20 cellular contexts compared by ENCODE assay signal in genomic region chr13:113859311-113860050, GRCh38. TPM values are rescaled to one million over a fixed set of nuclear protein-coding genes. Genes with fewer than 3 reads are reported as not detected.
DNase-seq lines count a peak whose midpoint lies in the region; ATAC-seq and TF ChIP-seq lines count a peak whose summit lies in the region.
"Had no signal": no experiment of that assay in that cellular context is flagged by ENCODE, and none has a peak within 500 bp of the region (broad histone marks: within the 10 kb centered on the region; RNA-seq: fewer than 3 reads in every experiment).

No MANE protein-coding gene starts in this region.

- peak overlapping the region; percentile 73; the same call in 1 of the 2 replicates for H3K14ac ChIP-seq in IMR-90 (replicated peaks; ENCODE audit: low read depth, low read length)

- no peak overlapping the region; the same call in 2 of the 3 replicates for H2BK15ac ChIP-seq in IMR-90 (ENCODE audit: low read depth, low read length)

- no peak overlapping the region for H2BK20ac ChIP-seq in IMR-90 (ENCODE audit: low read depth, low read length)

- H2AK9ac ChIP-seq in IMR-90 (replicated peaks; ENCODE audit: low read depth, low read length, poor library complexity), result peak overlapping the region; percentile 47

- H3K9me3 ChIP-seq in Caco-2, result no peaks in the 10 kb centered on the region
- H3K9me3 ChIP-seq in IMR-90 (ENCODE audit: control insufficient read depth, insufficient read depth, low read length), result no peaks in the 10 kb centered on the region
- H3K9me3 ChIP-seq: heart left ventricle, left lung had no signal

- no peak overlapping the region for H4K91ac ChIP-seq in IMR-90 (ENCODE audit: insufficient read depth, low read depth, low read length)

- H3K27ac ChIP-seq in IMR-90 (ENCODE audit: insufficient read depth, low read length) (peak overlapping the region; percentile 97; the same call in 1 of the 2 replicates), epithelial cell of prostate (peak overlapping the region; percentile 84)
- H3K27ac ChIP-seq: left lung had no signal

- in situ Hi-C loops in IMR-90 (cut with MboI; ENCODE audit: low sequenced_read_pairs), result no loop called here

- peaks cover 21% of the 10 kb centered on the region for H3K4me1 Mint-ChIP-seq in Caco-2 (ENCODE audit: low read depth, unreplicated experiment)
- peaks cover 45% of the 10 kb centered on the region for H3K4me1 Mint-ChIP-seq in nephron progenitor cell

- TF ChIP-seq RAD21 in IMR-90 (IDR thresholded peaks at IDR 0.05; ENCODE audit: low read length), result no peak

- DNase-seq in Caco-2 (no peak), IMR-90 (no peak), epithelial cell of prostate (ENCODE audit: low read depth, low spot score) (no peak), nephron progenitor cell (no peak), NCI-H2081 (lab: John Stamatoyannopoulos, UW) (no peak), DMS153 treated with DMSO at 0.1 percent for 48 hours (lab: John Stamatoyannopoulos, UW; ENCODE audit: unreplicated experiment) (no peak)
- DNase-seq in activated CD4-positive, alpha-beta T cell treated with anti-CD3 and anti-CD28 coated beads for 48 hours, result no peak
- DNase-seq: activated CD4-positive, CD25-positive, alpha-beta regulatory T cell; Calu3; cerebellar nuclear complex; heart left ventricle; KG1; left lung; NCI-H1417 treated with DMSO at 0.1 percent for 48 hours; NCI-H510A; PC-3; stimulated activated naive CD8-positive, alpha-beta T cell treated with anti-CD3 and anti-CD28 coated beads, Interleukin-15, amount 100 ng/mL, for 72 hours; SW 1271 had no signal

- H3K27ac Mint-ChIP-seq in Caco-2 (ENCODE audit: unreplicated experiment) (peak overlapping the region; percentile 65), nephron progenitor cell (no peak overlapping the region)
- H3K27ac Mint-ChIP-seq: stimulated activated naive CD8-positive, alpha-beta T cell treated with anti-CD3 and anti-CD28 coated beads, Interleukin-15, amount 100 ng/mL, for 72 hours had no signal

- BruUV-seq in Caco-2 (replicated peaks; lab: Mats Ljungman, UMichigan) (no TSS peak), IMR-90 (replicated peaks; lab: Mats Ljungman, UMichigan) (no TSS peak)

- 0 out of 2 replicates have a peak overlapping the region, but pooled peaks have one; percentile 30 for H2BK120ac ChIP-seq in IMR-90 (ENCODE audit: low read depth, low read length)

- peak overlapping the region; percentile 39 for H3K23ac ChIP-seq in IMR-90 (ENCODE audit: low read depth, low read length)

- no peaks in the 10 kb centered on the region for H3K27me3 Mint-ChIP-seq in Caco-2 (ENCODE audit: insufficient read depth, unreplicated experiment)
- H3K27me3 Mint-ChIP-seq in nephron progenitor cell (ENCODE audit: low read depth, poor library complexity), result peaks cover 53% of the 10 kb centered on the region

- POLR2A ChIA-PET in Caco-2 (lab: Charles Lee) (no interaction called here), IMR-90 (lab: Charles Lee; ENCODE audit: unreplicated experiment) (no interaction called here)

- H3K9me3 Mint-ChIP-seq in Caco-2 (ENCODE audit: unreplicated experiment) (no peaks in the 10 kb centered on the region), nephron progenitor cell (peaks cover under 1% of the 10 kb centered on the region)

- CTCF ChIA-PET in Caco-2 (lab: Charles Lee) (no interaction called here), IMR-90 (lab: Yijun Ruan, JAX) (no interaction called here)

- H2AFZ ChIP-seq in IMR-90 (replicated peaks; ENCODE audit: low read length, poor library complexity), result no peak overlapping the region

- no peak for ATAC-seq in IMR-90 (ENCODE audit: low read depth)
- ATAC-seq in HG03025 (IDR thresholded peaks at IDR 0.05; ENCODE audit: low FRiP score, unreplicated experiment), result no peak
- ATAC-seq: heart left ventricle; left lung; PC-3; stimulated activated naive CD8-positive, alpha-beta T cell treated with anti-CD3 and anti-CD28 coated beads, Interleukin-15, amount 100 ng/mL, for 72 hours had no signal

- H3K56ac ChIP-seq in IMR-90 (ENCODE audit: extremely low read depth, insufficient read depth, low read length), result no peak overlapping the region

- no peak overlapping the region; the same call in 1 of the 2 replicates for H3K18ac ChIP-seq in IMR-90 (ENCODE audit: low read depth, low read length)

- peaks cover 7 to 67% of the 10 kb centered on the region in 2 experiments for H3K79me1 ChIP-seq in IMR-90 (ENCODE audit: low read depth in 1 of 2, low read length in 2 of 2)

- intact Hi-C loops in Caco-2 (cut with micrococcal nuclease; ENCODE audit: unreplicated experiment), result loop anchor here (1.0 to 5.0 kb wide), 2 partner anchors 42 to 368 kb away; no protein-coding TSS in a partner anchor
- intact Hi-C loops in IMR-90 (cut with micrococcal nuclease), result loop anchor here (5.0 kb wide), 2 partner anchors 88 to 368 kb away; no protein-coding TSS in a partner anchor

- no peak overlapping the region for H3K9ac ChIP-seq in IMR-90 (ENCODE audit: low read depth, low read length)

- peak overlapping the region; percentile 83 for H3K4me2 ChIP-seq in IMR-90 (ENCODE audit: low read depth, low read length)

- H3K36me3 ChIP-seq in Caco-2 (ENCODE audit: control insufficient read depth, insufficient read depth, low read length) (no peaks in the 10 kb centered on the region; the same call in 1 of the 2 replicates), IMR-90 (ENCODE audit: control insufficient read depth, insufficient read depth, low read length) (peaks cover 32% of the 10 kb centered on the region)
- H3K36me3 ChIP-seq: left lung had no signal

- H3K4me1 ChIP-seq in Caco-2 (peaks cover 40% of the 10 kb centered on the region), IMR-90 (ENCODE audit: control insufficient read depth, insufficient read depth, low read length) (peaks cover 48% of the 10 kb centered on the region)

- H3K4me3 Mint-ChIP-seq in Caco-2 (ENCODE audit: unreplicated experiment), result peak overlapping the region; percentile 63
- H3K4me3 Mint-ChIP-seq in nephron progenitor cell, result peak overlapping the region; percentile 32
- H3K4me3 Mint-ChIP-seq: stimulated activated naive CD8-positive, alpha-beta T cell treated with anti-CD3 and anti-CD28 coated beads, Interleukin-15, amount 100 ng/mL, for 72 hours had no signal

- H3K27me3 ChIP-seq in Caco-2 (replicated peaks; ENCODE audit: control insufficient read depth, insufficient read depth, low read length) (no peaks in the 10 kb centered on the region), IMR-90 (ENCODE audit: control insufficient read depth, insufficient read depth, low read length) (no peaks in the 10 kb centered on the region)

- H2AK5ac ChIP-seq in IMR-90 (ENCODE audit: low read depth, low read length), result peak overlapping the region; percentile 29; the same call in 1 of the 2 replicates

- peak overlapping the region; percentile 28 to 83; a peak in 1 of 4 replicates for H4K8ac ChIP-seq in IMR-90 (ENCODE audit: low read depth in 2 of 2, low read length in 2 of 2)

- dilution Hi-C loops in IMR-90 (cut with HindIII; ENCODE audit: low sequenced_read_pairs, unreplicated experiment), result no loop called here

- no peak for TF ChIP-seq POLR2A in IMR-90 (IDR thresholded peaks at IDR 0.05; ENCODE audit: low read depth, low read length)

- no peak overlapping the region for H4K5ac ChIP-seq in IMR-90 (ENCODE audit: low read depth, low read length)

- H3K4me3 ChIP-seq in Caco-2 (ENCODE audit: low read depth, low read length), result no peak overlapping the region
- H3K4me3 ChIP-seq in IMR-90 (ENCODE audit: insufficient read depth, low read depth, low read length), result no peak overlapping the region
- H3K4me3 ChIP-seq: heart left ventricle, left lung, skin epidermis had no signal

- WGBS in IMR-90 (ENCODE audit: extremely low coverage in 2 of 2, insufficient read length in 1 of 2), 2 experiments, result 100% methylated on average over 3 of the region's 4 CpGs; no CpG with 5 or more reads in 1 of the 2 experiments

- peak overlapping the region; percentile 89 for H3K4ac ChIP-seq in IMR-90 (ENCODE audit: low read depth, low read length)

- peak overlapping the region; percentile 100 for H2BK5ac ChIP-seq in IMR-90 (ENCODE audit: low read depth, low read length, poor library complexity, severe bottlenecking)

- H4K20me1 ChIP-seq in IMR-90 (ENCODE audit: insufficient read depth, low read length), result peaks cover 82% of the 10 kb centered on the region

- H3K36me3 Mint-ChIP-seq in Caco-2 (ENCODE audit: insufficient read depth, unreplicated experiment) (peaks cover 12% of the 10 kb centered on the region), nephron progenitor cell (ENCODE audit: low read depth) (no peaks in the 10 kb centered on the region)

- no peak for TF ChIP-seq CTCF in Caco-2 (IDR thresholded peaks at IDR 0.05; ENCODE audit: insufficient read depth in 1 of 2, low read depth in 1 of 2, low read length in 1 of 2, severe bottlenecking in 1 of 2, unreplicated experiment in 1 of 2)
- TF ChIP-seq CTCF in IMR-90 (conservative IDR thresholded peaks at IDR 0.05; ENCODE audit: low read depth, low read length), result no peak
- no peak for TF ChIP-seq CTCF in nephron progenitor cell (IDR thresholded peaks at IDR 0.05)

- H3K9me1 ChIP-seq in IMR-90 (ENCODE audit: insufficient read depth, low read length), result peaks cover 38% of the 10 kb centered on the region

TF ChIP-seq in IMR-90, 13 proteins besides CTCF, POLR2A, EP300 and RAD21:
- no peak for TF ChIP-seq RFX5 (IDR thresholded peaks at IDR 0.05; ENCODE audit: low read depth, low read length)
- TF ChIP-seq MAFK (IDR thresholded peaks at IDR 0.05; ENCODE audit: low read depth, low read length), result peak; percentile 23
- TF ChIP-seq FOS (IDR thresholded peaks at IDR 0.05; ENCODE audit: low read depth, low read length), result no peak
- TF ChIP-seq SMC3 (IDR thresholded peaks at IDR 0.05; ENCODE audit: low read depth, low read length), result no peak
- no peak for TF ChIP-seq MAZ (IDR thresholded peaks at IDR 0.05; ENCODE audit: borderline replicate concordance, low read depth, low read length)
- TF ChIP-seq NFE2L2 (IDR thresholded peaks at IDR 0.05; ENCODE audit: low read depth, low read length), result no peak

RNA-seq across cellular contexts. Expression of gene GAS6, which starts 4.4 kb away (rescaled TPM):
- 29.9 and 34.8 TPM in 2 replicates for total RNA-seq in Caco-2 (2022)
- total RNA-seq in IMR-90 (2012; rRNA removed), result 212 and 220 TPM in 2 replicates
- 795 and 823 TPM in 2 replicates for polyA plus RNA-seq in IMR-90 (2012; rRNA removed)
- polyA plus RNA-seq in IMR-90 (2012; cell fraction: cytosol; rRNA removed), result 1,010 and 1,498 TPM in 2 replicates
- polyA plus RNA-seq in IMR-90 (2012; cell fraction: nucleus; rRNA removed; ENCODE audit: low replicate concordance), result 1,145 and 2,216 TPM in 2 replicates
